Comparison of ENCODE assay signal across 10 cellular contexts in the genomic region with DNA sequence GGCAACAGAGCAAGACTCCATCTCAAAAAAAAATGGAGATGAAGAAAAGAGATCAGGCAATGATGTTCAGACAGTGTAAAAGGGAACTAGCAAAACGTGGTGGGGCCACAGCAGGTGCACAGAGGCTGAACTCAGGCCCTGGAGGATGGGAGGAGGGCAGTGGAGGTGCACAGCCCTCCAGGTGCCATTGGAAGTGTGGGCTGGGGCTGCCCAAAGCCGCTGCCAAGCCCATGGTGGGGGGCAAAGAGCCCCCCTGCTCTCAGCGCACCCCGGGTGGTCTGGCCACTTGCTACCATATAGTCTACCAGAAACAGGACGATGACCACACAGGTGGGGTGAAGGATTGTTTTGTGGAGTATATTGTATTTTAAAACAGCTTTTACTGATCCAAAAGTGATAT. TPM values are rescaled to one million over a fixed set of nuclear protein-coding genes. Genes with fewer than 3 reads are reported as not detected.
"Had no signal": no experiment of that assay in that cellular context is flagged by ENCODE, and none has a peak within 500 bp of the region (broad histone marks: within the 10 kb centered on the region; RNA-seq: fewer than 3 reads in every experiment).

No MANE protein-coding gene starts in this region.

- H3K27ac Mint-ChIP-seq: GM23338, HFFc6, IgD-negative memory B cell had no signal

- H3K4me3 Mint-ChIP-seq: GM23338, HFFc6, IgD-negative memory B cell had no signal

- H2AFZ ChIP-seq: GM23338 had no signal

- H3K9me3 ChIP-seq: HAP-1 had no signal

- H3K4me2 ChIP-seq: GM23338 had no signal

- H3K4me1 Mint-ChIP-seq: GM23338 had no signal

- H3K4me3 ChIP-seq: GM23338, HAP-1 had no signal

- H3K27ac ChIP-seq: HL-60 had no signal

- H3K36me3 Mint-ChIP-seq: IgD-negative memory B cell had no signal

- DNase-seq: H7, HFFc6 had no signal

- ATAC-seq: GM23338, HCT116, HepG2 had no signal

- H3K36me3 ChIP-seq: HAP-1 had no signal

- H3K4me1 ChIP-seq: HAP-1 had no signal

RNA-seq across cellular contexts. Expression of a gene that starts 7.1 kb away (rescaled TPM):
- total RNA-seq: GM23338, HepG2, HFFc6, HT1080 had no signal

RNA-seq across cellular contexts. Expression of a gene that starts 56.4 kb away (rescaled TPM):
- total RNA-seq: H4, HFFc6 had no signal
